ENCODE assay signal across 8 cellular contexts in the genomic region with DNA sequence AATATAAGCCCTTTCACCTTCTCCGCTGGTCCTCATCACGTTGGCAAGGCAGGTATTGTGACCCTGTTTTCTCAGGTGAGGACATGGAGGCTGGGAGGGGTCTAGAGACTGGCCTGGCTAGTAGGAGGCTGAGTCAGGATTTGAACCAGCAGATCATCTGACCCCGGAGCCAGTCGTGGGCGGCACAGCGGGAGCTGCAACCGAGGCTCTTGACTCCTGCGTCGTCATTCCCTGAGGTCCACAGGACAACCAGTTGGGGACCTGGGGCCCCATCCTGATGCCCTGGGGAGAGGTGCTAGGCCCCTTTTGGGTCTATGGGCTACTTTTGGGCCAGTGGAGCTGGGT. TPM values are rescaled to one million over a fixed set of nuclear protein-coding genes. Genes with fewer than 3 reads are reported as not detected.
DNase-seq lines count a peak whose midpoint lies in the region; ATAC-seq, FAIRE-seq and TF ChIP-seq lines count a peak whose summit lies in the region.
"Not testable (repeated sequence)": the region's sequence is repeated elsewhere in the genome, so short reads cannot be mapped to it uniquely, and the experiment has no call there.
"Had no signal": no experiment of that assay in that cellular context is flagged by ENCODE, and none has a peak within 500 bp of the region (broad histone marks: within the 10 kb centered on the region; RNA-seq: fewer than 3 reads in every experiment).

No MANE protein-coding gene starts in this region.

- ATAC-seq in K562 (peak; percentile 30), left lobe of liver (peak; percentile 45), sciatic nerve (peak; percentile 14)

- not testable (repeated sequence) for BruUV-seq in K562 (replicated peaks; lab: Mats Ljungman, UMichigan)

- 0 out of 2 replicates have a peak overlapping the region, but pooled peaks have one; percentile 31 for H3K9ac ChIP-seq in SU-DHL-6 (ENCODE audit: low read length)
- not testable (repeated sequence) for H3K9ac ChIP-seq in K562 (ENCODE audit: insufficient read depth in 1 of 2, low read depth in 2 of 2, low read length in 2 of 2); duodenal mucosa (ENCODE audit: low read depth in 1 of 2, low read length in 2 of 2); liver (ENCODE audit: low read depth in 1 of 2, low read length in 2 of 2)

- H3K4me3 ChIP-seq in SU-DHL-6 (ENCODE audit: insufficient read depth, low read length, poor library complexity, severe bottlenecking); K562: not testable (repeated sequence)
- peak overlapping the region; percentile 3 to 56 for H3K4me3 ChIP-seq in duodenal mucosa (ENCODE audit: low read depth in 1 of 2, low read length in 2 of 2)
- H3K4me3 ChIP-seq in liver (ENCODE audit: low read depth in 1 of 3, low read length in 3 of 3), result peak overlapping the region in 2 of 3 donors; percentile 33 to 59

- not testable (repeated sequence) for H3K9me3 ChIP-seq in SU-DHL-6 (ENCODE audit: insufficient read depth, low read length); K562 (replicated peaks; ENCODE audit: control insufficient read depth, insufficient read depth, low read depth, low read length); duodenal mucosa (ENCODE audit: control insufficient read depth in 1 of 2, low read length in 2 of 2); liver (ENCODE audit: control insufficient read depth in 4 of 4, low read length in 3 of 4)

- not testable (repeated sequence) for TF ChIP-seq CTCF in SU-DHL-6 (IDR thresholded peaks at IDR 0.05; ENCODE audit: insufficient read depth, low read length, poor library complexity, severe bottlenecking); K562 (IDR thresholded peaks at IDR 0.05 in 2 of 3, conservative IDR thresholded peaks at IDR 0.05 in 1 of 3; ENCODE audit: insufficient read depth in 2 of 3, low read depth in 1 of 3, low read length in 3 of 3); liver (IDR thresholded peaks at IDR 0.05; ENCODE audit: low read depth, low read length, missing input control)

- not testable (repeated sequence) for H3K4me1 ChIP-seq in K562 (replicated peaks in 1 of 2; ENCODE audit: control insufficient read depth in 2 of 2, insufficient read depth in 2 of 2, low read length in 2 of 2)
- H3K4me1 ChIP-seq in duodenal mucosa (ENCODE audit: control insufficient read depth in 1 of 2, insufficient read depth in 2 of 2, low read length in 2 of 2) (peaks cover 18 to 28% of the 10 kb centered on the region in 2 donors), liver (ENCODE audit: control insufficient read depth in 4 of 4, insufficient read depth in 4 of 4, low read length in 3 of 4) (peaks cover 0 to 12% (median 3%) of the 10 kb centered on the region in 4 donors)

- not testable (repeated sequence) for H3K36me3 ChIP-seq in SU-DHL-6 (ENCODE audit: low read length); K562 (ENCODE audit: control insufficient read depth, insufficient read depth, low read length); duodenal mucosa (ENCODE audit: control insufficient read depth in 1 of 2, insufficient read depth in 2 of 2, low read length in 2 of 2); liver (ENCODE audit: control insufficient read depth in 4 of 4, insufficient read depth in 3 of 4, low read depth in 1 of 4, low read length in 3 of 4)

- in situ Hi-C loops in K562 (cut with MboI), result loop anchor here (25.0 kb wide), 2 partner anchors 489 to 789 kb away; a partner anchor contains a TSS

- H2AFZ ChIP-seq in SU-DHL-6 (ENCODE audit: low read depth, low read length, severe bottlenecking); K562 (ENCODE audit: low read depth, low read length): not testable (repeated sequence)

- not testable (repeated sequence) for H3K9me2 ChIP-seq in SU-DHL-6 (replicated peaks; ENCODE audit: insufficient read depth, low read length)

- TF ChIP-seq RAD21 in K562 (CRISPR knock-in tag; conservative IDR thresholded peaks at IDR 0.05 in 1 of 2, IDR thresholded peaks at IDR 0.05 in 1 of 2); liver (IDR thresholded peaks at IDR 0.05): not testable (repeated sequence)

- H3K9me1 ChIP-seq in K562 (ENCODE audit: control insufficient read depth, insufficient read depth, low read length), result not testable (repeated sequence)

- H3K27ac ChIP-seq in SU-DHL-6 (ENCODE audit: low read depth, low read length), result peak overlapping the region; percentile 32
- H3K27ac ChIP-seq in K562 (ENCODE audit: extremely low read depth, low read depth, low read length); duodenal mucosa (ENCODE audit: low read depth, low read length): not testable (repeated sequence)
- H3K27ac ChIP-seq in liver (ENCODE audit: low read depth in 1 of 2, low read length in 2 of 2), result peak overlapping the region; percentile 34 to 54

- CTCF ChIA-PET in K562 (lab: Yijun Ruan, JAX; ENCODE audit: low intra/inter-chr PET ratio), result not testable (repeated sequence)

- POLR2A ChIA-PET in K562 (lab: Yijun Ruan, JAX), result not testable (repeated sequence)

- 13% methylated on average over 4 of the region's 9 CpGs for WGBS in K562 (ENCODE audit: insufficient coverage, low coverage, missing lambda C conversion rate)
- WGBS in liver, result 63% methylated on average over 7 of the region's 9 CpGs

- TF ChIP-seq POLR2A in K562 (conservative IDR thresholded peaks at IDR 0.05), result not testable (repeated sequence)

- not testable (repeated sequence) for H3K27me3 ChIP-seq in SU-DHL-6 (ENCODE audit: low read length); duodenal mucosa (ENCODE audit: control insufficient read depth in 1 of 2, insufficient read depth in 2 of 2, low read length in 2 of 2); liver (ENCODE audit: control insufficient read depth in 4 of 4, insufficient read depth in 4 of 4, low read length in 3 of 4)
- peaks cover 22 to 42% of the 10 kb centered on the region in 2 experiments for H3K27me3 ChIP-seq in K562 (ENCODE audit: control insufficient read depth in 2 of 2, insufficient read depth in 2 of 2, low read length in 2 of 2)

- peak overlapping the region; percentile 40 for H3K4me2 ChIP-seq in SU-DHL-6 (ENCODE audit: low read depth, low read length, poor library complexity, severe bottlenecking)
- not testable (repeated sequence) for H3K4me2 ChIP-seq in K562 (ENCODE audit: insufficient read depth, low read length)

- TF ChIP-seq EP300 in K562 (IDR thresholded peaks at IDR 0.05; ENCODE audit: low read length), result not testable (repeated sequence)

- not testable (repeated sequence) for H3K79me2 ChIP-seq in SU-DHL-6 (ENCODE audit: insufficient read depth, low read length); K562 (ENCODE audit: control insufficient read depth, insufficient read depth, low read length)

- intact Hi-C loops in K562 (cut with micrococcal nuclease); sciatic nerve (cut with DNase I): not testable (repeated sequence)

- H4K20me1 ChIP-seq in SU-DHL-6 (ENCODE audit: low read depth, low read length); K562 (replicated peaks; ENCODE audit: control insufficient read depth, insufficient read depth, low read length): not testable (repeated sequence)

- peak; percentile 23 for DNase-seq in D341Med (ENCODE audit: low spot score)
- DNase-seq in K562 (ENCODE audit: extremely low read depth in 1 of 4, low spot score in 3 of 4); left lobe of liver (ENCODE audit: low spot score); sciatic nerve (ENCODE audit: low spot score): not testable (repeated sequence)

- FAIRE-seq in K562 (lab: Jason Lieb, UNC), result not testable (repeated sequence)

- not testable (repeated sequence) for H3F3A ChIP-seq in SU-DHL-6 (ENCODE audit: insufficient read depth)

RNA-seq across cellular contexts. Expression of a gene that starts 2.2 kb away (rescaled TPM):
- 0.51 and 0.63 TPM in 2 replicates for total RNA-seq in K562 (2011; cell fraction: chromatin; rRNA removed; ENCODE audit: low replicate concordance)
- 0.17 and 0.39 TPM in 2 replicates for total RNA-seq in K562 (2011; cell fraction: nucleolus; rRNA removed)
- not detected in 2 replicates for total RNA-seq in K562 (2011; cell fraction: nucleoplasm; rRNA removed)
- total RNA-seq in K562 (2014; rRNA removed) (not detected in 2 replicates), K562 (2014; rRNA removed; fragmentation: Illumina TruSeq; extraction: Trizol) (not detected in 2 replicates), K562 (2015; rRNA removed; fragmentation: Illumina TruSeq; extraction: Trizol) (0.18 TPM in 1 of 2 replicates, not detected in the other), K562 (2021) (0.16 and 0.25 TPM in 2 replicates), left lobe of liver (29.6 TPM), liver (1 to 10 TPM; 1.1 to 9.7 TPM), sciatic nerve (28.7 TPM)
- polyA plus RNA-seq in K562 (2011; rRNA removed) (0.11 and 0.15 TPM in 2 replicates), K562 (2014; fragmentation: Illumina TruSeq; extraction: Trizol) (0.15 and 0.44 TPM in 2 replicates), K562 (2014; fragmentation: Nextera tagmentation; extraction: Ambion mirVana) (under 1 TPM in 1 of 2 experiments, not detected in 1; 0.03 TPM), K562 (2014; rRNA removed) (0.22 and 0.23 TPM in 2 replicates), liver (1 to 10 TPM; 6.0 to 9.3 TPM)
- polyA plus RNA-seq in K562 (2011; cell fraction: cytosol; rRNA removed), result 0.09 and 0.12 TPM in 2 replicates
- 0.41 and 0.63 TPM in 2 replicates for polyA plus RNA-seq in K562 (2011; cell fraction: nucleus; rRNA removed)
- polyA plus RNA-seq in K562 (2012), result 0.22 and 1.2 TPM in 2 replicates
- not detected in 2 replicates for polyA minus RNA-seq in K562 (2011; rRNA and poly(A)+ RNA removed)
- not detected in 2 replicates for polyA minus RNA-seq in K562 (2011; cell fraction: cytosol; rRNA and poly(A)+ RNA removed)
- polyA minus RNA-seq in K562 (2011; cell fraction: nucleus; rRNA and poly(A)+ RNA removed), result not detected in 2 replicates
- total RNA-seq: Daoy had no signal
